In the genomic region with DNA sequence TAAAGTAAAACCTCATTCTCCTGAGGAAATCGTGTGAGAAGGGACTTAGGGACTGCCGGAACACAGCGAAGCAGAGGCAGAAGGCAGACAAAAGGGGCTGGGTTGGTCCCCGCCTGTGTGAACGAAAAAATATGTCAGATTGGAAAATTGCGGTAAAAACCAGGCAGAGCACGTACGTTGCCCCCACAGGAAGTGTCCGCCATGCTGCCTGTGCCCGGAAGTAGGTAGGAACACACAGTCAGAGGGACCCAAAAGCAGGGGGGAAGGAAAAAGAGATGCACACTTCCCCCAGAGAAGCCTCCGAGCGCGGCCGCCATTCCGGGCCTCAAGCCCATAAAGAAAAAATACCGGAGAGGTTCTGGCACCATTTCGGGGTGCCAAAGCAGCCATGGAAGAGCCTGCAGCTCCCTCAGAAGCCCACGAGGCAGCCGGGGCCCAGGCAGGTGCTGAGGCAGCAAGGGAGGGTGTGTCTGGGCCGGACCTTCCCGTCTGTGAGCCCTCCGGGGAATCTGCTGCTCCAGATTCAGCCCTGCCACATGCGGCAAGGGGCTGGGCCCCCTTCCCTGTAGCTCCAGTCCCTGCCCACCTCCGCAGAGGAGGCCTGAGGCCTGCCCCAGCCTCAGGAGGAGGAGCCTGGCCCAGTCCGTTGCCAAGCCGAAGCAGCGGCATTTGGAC, we compare ENCODE assay signal across 1 cellular context.
TF ChIP-seq lines count a peak whose summit lies in the region.

A gene (plus strand): TSS at position 280 of the 675 bp plus-strand sequence. CDS start 109 bp downstream, at position 389.

TF ChIP-seq in A549, 52 proteins besides CTCF, POLR2A, EP300 and RAD21 (continued from another document):
- TF ChIP-seq, protein P1, sequence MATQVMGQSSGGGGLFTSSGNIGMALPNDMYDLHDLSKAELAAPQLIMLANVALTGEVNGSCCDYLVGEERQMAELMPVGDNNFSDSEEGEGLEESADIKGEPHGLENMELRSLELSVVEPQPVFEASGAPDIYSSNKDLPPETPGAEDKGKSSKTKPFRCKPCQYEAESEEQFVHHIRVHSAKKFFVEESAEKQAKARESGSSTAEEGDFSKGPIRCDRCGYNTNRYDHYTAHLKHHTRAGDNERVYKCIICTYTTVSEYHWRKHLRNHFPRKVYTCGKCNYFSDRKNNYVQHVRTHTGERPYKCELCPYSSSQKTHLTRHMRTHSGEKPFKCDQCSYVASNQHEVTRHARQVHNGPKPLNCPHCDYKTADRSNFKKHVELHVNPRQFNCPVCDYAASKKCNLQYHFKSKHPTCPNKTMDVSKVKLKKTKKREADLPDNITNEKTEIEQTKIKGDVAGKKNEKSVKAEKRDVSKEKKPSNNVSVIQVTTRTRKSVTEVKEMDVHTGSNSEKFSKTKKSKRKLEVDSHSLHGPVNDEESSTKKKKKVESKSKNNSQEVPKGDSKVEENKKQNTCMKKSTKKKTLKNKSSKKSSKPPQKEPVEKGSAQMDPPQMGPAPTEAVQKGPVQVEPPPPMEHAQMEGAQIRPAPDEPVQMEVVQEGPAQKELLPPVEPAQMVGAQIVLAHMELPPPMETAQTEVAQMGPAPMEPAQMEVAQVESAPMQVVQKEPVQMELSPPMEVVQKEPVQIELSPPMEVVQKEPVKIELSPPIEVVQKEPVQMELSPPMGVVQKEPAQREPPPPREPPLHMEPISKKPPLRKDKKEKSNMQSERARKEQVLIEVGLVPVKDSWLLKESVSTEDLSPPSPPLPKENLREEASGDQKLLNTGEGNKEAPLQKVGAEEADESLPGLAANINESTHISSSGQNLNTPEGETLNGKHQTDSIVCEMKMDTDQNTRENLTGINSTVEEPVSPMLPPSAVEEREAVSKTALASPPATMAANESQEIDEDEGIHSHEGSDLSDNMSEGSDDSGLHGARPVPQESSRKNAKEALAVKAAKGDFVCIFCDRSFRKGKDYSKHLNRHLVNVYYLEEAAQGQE (IDR thresholded peaks at IDR 0.05) = no peak
- TF ChIP-seq RFX5 (IDR thresholded peaks at IDR 0.05) (no peak), NPAS2 (CRISPR knock-in tag; IDR thresholded peaks at IDR 0.05; ENCODE audit: borderline replicate concordance) (0 out of 2 replicates have a peak, but pooled peaks have one; percentile 22), MAZ (IDR thresholded peaks at IDR 0.05; ENCODE audit: borderline replicate concordance, low read depth, low read length) (no peak)
TF ChIP-seq in A549: peak in this region for 8.
